In the genomic region with DNA sequence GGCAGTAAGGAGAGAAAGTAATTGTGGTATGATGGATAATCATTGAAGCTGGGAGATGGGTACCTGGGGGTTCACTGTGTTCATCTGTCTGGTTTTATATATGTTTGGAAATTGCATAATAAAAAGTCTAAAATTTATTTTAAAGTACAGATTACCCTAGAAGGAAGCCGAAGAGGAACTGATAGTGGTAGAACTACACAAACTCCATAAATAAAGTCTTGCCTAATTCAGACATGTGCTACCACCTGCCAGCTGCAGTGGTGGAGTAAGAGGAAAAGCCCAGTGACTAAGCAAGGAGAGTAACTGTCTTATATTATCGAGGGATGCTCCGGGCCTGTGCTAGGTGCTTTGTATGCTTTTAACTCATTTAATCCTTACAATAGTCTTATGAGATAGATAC, we compare ENCODE assay signal across 11 cellular contexts. TPM values are rescaled to one million over a fixed set of nuclear protein-coding genes. Genes with fewer than 3 reads are reported as not detected.
A peak's percentile ranks its signal among the peaks of the same experiment; 100 is the strongest.
DNase-seq lines count a peak whose midpoint lies in the region; ATAC-seq and TF ChIP-seq lines count a peak whose summit lies in the region.
"Had no signal": no experiment of that assay in that cellular context is flagged by ENCODE, and none has a peak within 500 bp of the region (broad histone marks: within the 10 kb centered on the region; RNA-seq: fewer than 3 reads in every experiment).

No MANE protein-coding gene starts in this region.

- H3K4me1 Mint-ChIP-seq in mesothelial cell of epicardium = peaks cover 2% of the 10 kb centered on the region

- DNase-seq in GM13976 (ENCODE audit: low spot score) (peak; percentile 48), amniotic epithelial cell (ENCODE audit: low read depth) (peak; percentile 68), COR-L47 (lab: John Stamatoyannopoulos, UW) (no peak), mesothelial cell of epicardium (ENCODE audit: low spot score in 2 of 2, unreplicated experiment in 2 of 2) (no peak), foreskin fibroblast (no peak), GM03348 (ENCODE audit: low spot score) (no peak)
- DNase-seq: activated CD8-positive, alpha-beta memory T cell treated with anti-CD3 and anti-CD28 coated beads for 24 hours; dermis blood vessel endothelial cell had no signal

- no peak overlapping the region for H3K4me3 Mint-ChIP-seq in mesothelial cell of epicardium

- no peak for TF ChIP-seq CTCF in GM13976 (IDR thresholded peaks at IDR 0.05; ENCODE audit: borderline replicate concordance, control extremely low read depth, extremely low read depth, insufficient read depth, missing control alignments)
- no peak for TF ChIP-seq CTCF in mesothelial cell of epicardium (IDR thresholded peaks at IDR 0.05; ENCODE audit: unreplicated experiment)
- TF ChIP-seq CTCF in foreskin fibroblast (IDR thresholded peaks at IDR 0.05; ENCODE audit: low read depth, low read length) = no peak

- peaks cover 26% of the 10 kb centered on the region for H3K27me3 Mint-ChIP-seq in mesothelial cell of epicardium (ENCODE audit: low read depth)

- H3K36me3 Mint-ChIP-seq in mesothelial cell of epicardium = no peaks in the 10 kb centered on the region

- H3K9me3 Mint-ChIP-seq in mesothelial cell of epicardium = no peaks in the 10 kb centered on the region

- peak; percentile 79 for ATAC-seq in GM21528 (IDR thresholded peaks at IDR 0.05; ENCODE audit: low FRiP score, unreplicated experiment)
- peak; percentile 62 for ATAC-seq in HG03432 (IDR thresholded peaks at IDR 0.05; ENCODE audit: unreplicated experiment)

- H3K27ac Mint-ChIP-seq in mesothelial cell of epicardium = no peak overlapping the region

- H3K4me3 ChIP-seq in foreskin fibroblast (ENCODE audit: low read depth in 1 of 2, low read length in 2 of 2) = no peak overlapping the region
- H3K4me3 ChIP-seq: tibial artery had no signal

- in situ Hi-C loops in GM13976 (cut with MboI; ENCODE audit: low sequenced_read_pairs, unreplicated experiment) = no loop called here

RNA-seq across cellular contexts. Expression of a gene that starts 56.6 kb away (rescaled TPM):
- 423 to 436 TPM (median 424 TPM) in 3 replicates for total RNA-seq in mesothelial cell of epicardium

Comparison
In these comparisons a context has a peak if more than half of its experiments do, and no peak if none do; other contexts are left out.
1. DNase-seq: peak in GM13976 (single experiment) and amniotic epithelial cell (single experiment); none in COR-L47 (single experiment), mesothelial cell of epicardium (0 of 2), foreskin fibroblast (0 of 2) and GM03348 (single experiment).